Comparison of ENCODE assay signal across 5 cellular contexts in the genomic region with DNA sequence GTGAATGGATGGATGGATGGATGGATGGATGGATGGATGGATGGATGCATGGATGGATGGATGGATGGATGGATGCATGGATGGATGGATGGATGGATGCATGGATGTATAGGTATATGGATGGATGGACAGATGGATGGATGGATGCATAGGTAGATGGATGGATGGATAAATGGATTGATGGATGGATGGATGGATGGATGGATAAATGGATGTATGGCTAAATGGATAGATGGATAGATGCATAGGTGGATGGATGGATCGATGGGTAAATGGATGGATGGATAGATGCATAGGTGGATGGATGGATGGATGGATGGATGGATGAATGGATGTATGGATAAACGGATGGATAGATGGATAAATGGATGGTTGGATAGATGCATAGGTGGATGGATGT. TPM values are rescaled to one million over a fixed set of nuclear protein-coding genes. Genes with fewer than 3 reads are reported as not detected.
"Had no signal": no experiment of that assay in that cellular context is flagged by ENCODE, and none has a peak within 500 bp of the region (broad histone marks: within the 10 kb centered on the region; RNA-seq: fewer than 3 reads in every experiment).

No MANE protein-coding gene starts in this region.

RNA-seq across cellular contexts. Expression of gene KCNJ15, which starts 9.7 kb away (rescaled TPM):
- total RNA-seq: NCI-H460, OCI-LY7, PC-9, SJCRH30, SK-MEL-5 had no signal
